ENCODE assay signal across 1 cellular context in genomic region chr6:84033523-84034451, GRCh38.
TF ChIP-seq lines count a peak whose summit lies in the region.

MRAP2 (plus strand) TSS chr6:84033772; CDS start chr6:84055319, 21,547 bp downstream.

TF ChIP-seq in HEK293, 187 proteins besides CTCF, POLR2A, EP300 and RAD21 (continued from another document):
- TF ChIP-seq PRDM10 (tag by site-specific recombination; IDR thresholded peaks at IDR 0.05) (peak; percentile 83), ZBTB20 (tag by site-specific recombination; IDR thresholded peaks at IDR 0.05) (peak; percentile 92), ZNF561 (tag by site-specific recombination; IDR thresholded peaks at IDR 0.05; ENCODE audit: borderline replicate concordance) (peak; percentile 46; the same call in 1 of the 2 replicates), ZNF423 (tag by site-specific recombination; IDR thresholded peaks at IDR 0.05) (peak; percentile 44; the same call in 1 of the 2 replicates), ZBTB11 (tag by site-specific recombination; conservative IDR thresholded peaks at IDR 0.05; ENCODE audit: low read depth) (no peak), ZBTB6 (tag by site-specific recombination; IDR thresholded peaks at IDR 0.05) (peak; percentile 93), ZNF777 (tag by site-specific recombination; IDR thresholded peaks at IDR 0.05; ENCODE audit: borderline replicate concordance) (peak; percentile 24; the same call in 1 of the 2 replicates), ZNF202 (tag by site-specific recombination; IDR thresholded peaks at IDR 0.05; ENCODE audit: borderline replicate concordance) (no peak; the same call in 1 of the 2 replicates), ZNF701 (tag by site-specific recombination; IDR thresholded peaks at IDR 0.05) (no peak), ZBTB26 (tag by site-specific recombination; optimal IDR thresholded peaks at IDR 0.05) (peak; percentile 76), ZNF335 (tag by site-specific recombination; conservative IDR thresholded peaks at IDR 0.05) (peak; percentile 75), ZNF692 (tag by site-specific recombination; IDR thresholded peaks at IDR 0.05) (peak; percentile 50; the same call in 1 of the 2 replicates), ZFHX2 (tag by site-specific recombination; conservative IDR thresholded peaks at IDR 0.05) (peak; percentile 29; the same call in 1 of the 2 replicates), PBX3 (CRISPR knock-in tag; IDR thresholded peaks at IDR 0.05) (peak; percentile 52; the same call in 1 of the 2 replicates), ZNF37A (tag by site-specific recombination; IDR thresholded peaks at IDR 0.05) (0 out of 2 replicates have a peak, but pooled peaks have one; percentile 24), ZNF214 (tag by site-specific recombination; IDR thresholded peaks at IDR 0.05; ENCODE audit: borderline replicate concordance) (no peak), ZNF549 (tag by site-specific recombination; IDR thresholded peaks at IDR 0.05) (0 out of 2 replicates have a peak, but pooled peaks have one; percentile 22), SCRT2 (tag by site-specific recombination; IDR thresholded peaks at IDR 0.05) (no peak), REPIN1 (tag by site-specific recombination; IDR thresholded peaks at IDR 0.05; ENCODE audit: low read depth) (no peak), ZSCAN30 (tag by site-specific recombination; IDR thresholded peaks at IDR 0.05) (peak; percentile 23; the same call in 1 of the 2 replicates), SP7 (tag by site-specific recombination; IDR thresholded peaks at IDR 0.05) (peak; percentile 24), PATZ1 (tag by site-specific recombination; IDR thresholded peaks at IDR 0.05) (peak; percentile 35; the same call in 1 of the 2 replicates), ZNF449 (tag by site-specific recombination; IDR thresholded peaks at IDR 0.05) (peak; percentile 17; the same call in 1 of the 2 replicates), ZFP37 (tag by site-specific recombination; IDR thresholded peaks at IDR 0.05) (peak; percentile 62), ZNF677 (tag by site-specific recombination; IDR thresholded peaks at IDR 0.05) (no peak), ZNF10 (tag by site-specific recombination; IDR thresholded peaks at IDR 0.05) (no peak), ZNF501 (tag by site-specific recombination; IDR thresholded peaks at IDR 0.05) (peak; percentile 54; the same call in 1 of the 2 replicates), ZNF2 (tag by site-specific recombination; IDR thresholded peaks at IDR 0.05) (peak; percentile 44; the same call in 1 of the 2 replicates), ZNF548 (tag by site-specific recombination; IDR thresholded peaks at IDR 0.05) (no peak), ZBTB8A (tag by site-specific recombination; IDR thresholded peaks at IDR 0.05) (peak; percentile 95), ZFP69B (tag by site-specific recombination; IDR thresholded peaks at IDR 0.05) (peak; percentile 62; the same call in 1 of the 2 replicates), ZBTB17 (tag by site-specific recombination; IDR thresholded peaks at IDR 0.05) (peak; percentile 18; the same call in 1 of the 2 replicates), ZNF292 (tag by site-specific recombination; IDR thresholded peaks at IDR 0.05; ENCODE audit: borderline replicate concordance, low read depth) (no peak), GLIS1 (tag by site-specific recombination; IDR thresholded peaks at IDR 0.05) (peak; percentile 78), ZNF600 (tag by site-specific recombination; IDR thresholded peaks at IDR 0.05) (peak; percentile 61; the same call in 1 of the 2 replicates), ZNF660 (tag by site-specific recombination; IDR thresholded peaks at IDR 0.05) (peak; percentile 80), KLF8 (tag by site-specific recombination; IDR thresholded peaks at IDR 0.05) (peak; percentile 37; the same call in 1 of the 2 replicates)
